ENCODE assay signal across 1 cellular context in the genomic region with DNA sequence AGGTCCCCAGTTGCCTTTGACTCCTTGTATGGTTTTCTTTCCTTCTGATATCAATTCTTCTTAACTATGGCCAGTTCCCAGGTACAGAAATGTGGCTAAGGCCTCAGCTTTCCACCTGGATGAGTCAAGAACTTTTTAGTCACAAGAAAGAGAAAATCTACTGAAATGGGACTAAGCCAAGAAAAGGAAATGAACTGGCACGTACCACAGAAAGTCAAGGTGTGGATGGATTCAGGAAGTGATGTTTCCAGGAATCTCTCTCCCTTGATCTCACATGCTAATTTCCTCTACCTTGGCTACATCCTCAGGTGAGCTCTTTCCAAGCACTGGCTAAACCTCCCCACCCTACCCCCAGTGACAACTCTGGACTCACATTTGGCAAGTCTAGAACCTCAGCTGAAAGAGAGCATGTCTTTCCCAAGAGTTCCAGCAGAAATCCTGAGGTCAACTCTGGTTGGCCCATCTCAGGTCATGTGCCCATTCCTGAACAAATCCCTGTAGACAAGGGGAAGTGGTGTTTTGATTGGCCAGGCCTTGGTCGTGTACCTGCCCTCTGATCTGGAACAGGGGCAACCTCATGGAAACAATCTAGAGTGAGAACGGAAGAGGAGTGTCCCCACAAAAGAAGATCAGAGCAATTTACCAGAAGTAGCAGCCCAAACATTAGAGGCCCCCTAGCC.
A peak's percentile ranks its signal among the peaks of the same experiment; 100 is the strongest.
TF ChIP-seq lines count a peak whose summit lies in the region.

No MANE protein-coding gene starts in this region.

TF ChIP-seq in K562, 482 proteins besides CTCF, POLR2A, EP300 and RAD21 (continued from another document):
- TF ChIP-seq ZNF76 (CRISPR knock-in tag; IDR thresholded peaks at IDR 0.05; ENCODE audit: borderline replicate concordance) (no peak), ZNF124 (CRISPR knock-in tag; IDR thresholded peaks at IDR 0.05) (no peak), JUN (IDR thresholded peaks at IDR 0.05; ENCODE audit: borderline replicate concordance, low read depth, low read length) (no peak), JUN (CRISPR knock-in tag; IDR thresholded peaks at IDR 0.05; ENCODE audit: borderline replicate concordance) (no peak), ZNF324 (CRISPR knock-in tag; IDR thresholded peaks at IDR 0.05) (0 out of 2 replicates have a peak, but pooled peaks have one; percentile 7), SIN3A (IDR thresholded peaks at IDR 0.05; ENCODE audit: borderline replicate concordance in 2 of 2, control insufficient read depth in 1 of 2, low read depth in 2 of 2, low read length in 2 of 2) (no peak), HMGN3 (IDR thresholded peaks at IDR 0.05; ENCODE audit: borderline replicate concordance, extremely low read depth, insufficient read length, low read depth, low read length) (no peak), CBX1 (IDR thresholded peaks at IDR 0.05; ENCODE audit: low read depth) (no peak), TFAM (CRISPR knock-in tag; conservative IDR thresholded peaks at IDR 0.05) (no peak), ZNF75A (CRISPR knock-in tag; IDR thresholded peaks at IDR 0.05) (no peak), SMARCE1 (IDR thresholded peaks at IDR 0.05) (no peak), FOXM1 (IDR thresholded peaks at IDR 0.05; ENCODE audit: low read depth) (no peak), FOXM1 (CRISPR knock-in tag; IDR thresholded peaks at IDR 0.05; ENCODE audit: low read depth) (no peak), BACH1 (tag; IDR thresholded peaks at IDR 0.05) (no peak), CHD2 (IDR thresholded peaks at IDR 0.05; ENCODE audit: low read depth, low read length) (no peak), SP2 (IDR thresholded peaks at IDR 0.05; ENCODE audit: extremely low read depth, low read depth, low read length, poor library complexity, severe bottlenecking) (no peak), RAD51 (IDR thresholded peaks at IDR 0.05; ENCODE audit: borderline replicate concordance, low read depth) (peak; percentile 67), BCL6 (CRISPR knock-in tag; IDR thresholded peaks at IDR 0.05) (0 out of 2 replicates have a peak, but pooled peaks have one; percentile 2)
- TF ChIP-seq, protein P1, sequence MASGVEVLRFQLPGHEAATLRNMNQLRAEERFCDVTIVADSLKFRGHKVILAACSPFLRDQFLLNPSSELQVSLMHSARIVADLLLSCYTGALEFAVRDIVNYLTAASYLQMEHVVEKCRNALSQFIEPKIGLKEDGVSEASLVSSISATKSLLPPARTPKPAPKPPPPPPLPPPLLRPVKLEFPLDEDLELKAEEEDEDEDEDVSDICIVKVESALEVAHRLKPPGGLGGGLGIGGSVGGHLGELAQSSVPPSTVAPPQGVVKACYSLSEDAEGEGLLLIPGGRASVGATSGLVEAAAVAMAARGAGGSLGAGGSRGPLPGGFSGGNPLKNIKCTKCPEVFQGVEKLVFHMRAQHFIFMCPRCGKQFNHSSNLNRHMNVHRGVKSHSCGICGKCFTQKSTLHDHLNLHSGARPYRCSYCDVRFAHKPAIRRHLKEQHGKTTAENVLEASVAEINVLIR (CRISPR knock-in tag; IDR thresholded peaks at IDR 0.05), result no peak
- TF ChIP-seq, protein P2, sequence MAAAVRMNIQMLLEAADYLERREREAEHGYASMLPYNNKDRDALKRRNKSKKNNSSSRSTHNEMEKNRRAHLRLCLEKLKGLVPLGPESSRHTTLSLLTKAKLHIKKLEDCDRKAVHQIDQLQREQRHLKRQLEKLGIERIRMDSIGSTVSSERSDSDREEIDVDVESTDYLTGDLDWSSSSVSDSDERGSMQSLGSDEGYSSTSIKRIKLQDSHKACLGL (CRISPR knock-in tag; IDR thresholded peaks at IDR 0.05; ENCODE audit: borderline replicate concordance, poor library complexity, severe bottlenecking), result no peak
- TF ChIP-seq, protein P3, sequence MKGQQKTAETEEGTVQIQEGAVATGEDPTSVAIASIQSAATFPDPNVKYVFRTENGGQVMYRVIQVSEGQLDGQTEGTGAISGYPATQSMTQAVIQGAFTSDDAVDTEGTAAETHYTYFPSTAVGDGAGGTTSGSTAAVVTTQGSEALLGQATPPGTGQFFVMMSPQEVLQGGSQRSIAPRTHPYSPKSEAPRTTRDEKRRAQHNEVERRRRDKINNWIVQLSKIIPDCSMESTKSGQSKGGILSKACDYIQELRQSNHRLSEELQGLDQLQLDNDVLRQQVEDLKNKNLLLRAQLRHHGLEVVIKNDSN (CRISPR knock-in tag; IDR thresholded peaks at IDR 0.05), result peak; percentile 82
- TF ChIP-seq, protein P4, sequence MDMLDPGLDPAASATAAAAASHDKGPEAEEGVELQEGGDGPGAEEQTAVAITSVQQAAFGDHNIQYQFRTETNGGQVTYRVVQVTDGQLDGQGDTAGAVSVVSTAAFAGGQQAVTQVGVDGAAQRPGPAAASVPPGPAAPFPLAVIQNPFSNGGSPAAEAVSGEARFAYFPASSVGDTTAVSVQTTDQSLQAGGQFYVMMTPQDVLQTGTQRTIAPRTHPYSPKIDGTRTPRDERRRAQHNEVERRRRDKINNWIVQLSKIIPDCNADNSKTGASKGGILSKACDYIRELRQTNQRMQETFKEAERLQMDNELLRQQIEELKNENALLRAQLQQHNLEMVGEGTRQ (CRISPR knock-in tag; IDR thresholded peaks at IDR 0.05), result peak; percentile 81
- TF ChIP-seq, protein P5, sequence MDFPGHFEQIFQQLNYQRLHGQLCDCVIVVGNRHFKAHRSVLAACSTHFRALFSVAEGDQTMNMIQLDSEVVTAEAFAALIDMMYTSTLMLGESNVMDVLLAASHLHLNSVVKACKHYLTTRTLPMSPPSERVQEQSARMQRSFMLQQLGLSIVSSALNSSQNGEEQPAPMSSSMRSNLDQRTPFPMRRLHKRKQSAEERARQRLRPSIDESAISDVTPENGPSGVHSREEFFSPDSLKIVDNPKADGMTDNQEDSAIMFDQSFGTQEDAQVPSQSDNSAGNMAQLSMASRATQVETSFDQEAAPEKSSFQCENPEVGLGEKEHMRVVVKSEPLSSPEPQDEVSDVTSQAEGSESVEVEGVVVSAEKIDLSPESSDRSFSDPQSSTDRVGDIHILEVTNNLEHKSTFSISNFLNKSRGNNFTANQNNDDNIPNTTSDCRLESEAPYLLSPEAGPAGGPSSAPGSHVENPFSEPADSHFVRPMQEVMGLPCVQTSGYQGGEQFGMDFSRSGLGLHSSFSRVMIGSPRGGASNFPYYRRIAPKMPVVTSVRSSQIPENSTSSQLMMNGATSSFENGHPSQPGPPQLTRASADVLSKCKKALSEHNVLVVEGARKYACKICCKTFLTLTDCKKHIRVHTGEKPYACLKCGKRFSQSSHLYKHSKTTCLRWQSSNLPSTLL (IDR thresholded peaks at IDR 0.05), result no peak
